Comparison of ENCODE assay signal across 11 cellular contexts in genomic region chr7:117399820-117400422, GRCh38. TPM values are rescaled to one million over a fixed set of nuclear protein-coding genes. Genes with fewer than 3 reads are reported as not detected.
DNase-seq lines count a peak whose midpoint lies in the region; ATAC-seq, FAIRE-seq and TF ChIP-seq lines count a peak whose summit lies in the region.
"Had no signal": no experiment of that assay in that cellular context is flagged by ENCODE, and none has a peak within 500 bp of the region (broad histone marks: within the 10 kb centered on the region; RNA-seq: fewer than 3 reads in every experiment).

No MANE protein-coding gene starts in this region.

- H3K4me1 ChIP-seq in SK-N-SH (ENCODE audit: control insufficient read depth in 1 of 2, insufficient read depth in 2 of 2, low read depth in 1 of 2, low read length in 1 of 2), result no peaks in the 10 kb centered on the region

- DNase-seq in AG10803 (ENCODE audit: low read depth) (no peak), GM20000 (ENCODE audit: low spot score) (peak; percentile 13), SK-N-SH (no peak), omental fat pad (ENCODE audit: low spot score) (no peak), GM12891 (ENCODE audit: insufficient read length, low spot score) (no peak), GDM1 (lab: John Stamatoyannopoulos, UW) (no peak)

- no peaks in the 10 kb centered on the region for H3K36me3 ChIP-seq in SK-N-SH (replicated peaks in 1 of 2; ENCODE audit: control insufficient read depth in 1 of 2, insufficient read depth in 2 of 2, low read length in 1 of 2)

- CTCF ChIA-PET in SK-N-SH (lab: Yijun Ruan, JAX), result interaction anchor here (0.5 to 3.4 kb wide), 15 partner anchors 10 to 470 kb away, joined by 3 to 11 read pairs (median 3); no protein-coding TSS in a partner anchor

- H3K9ac ChIP-seq in SK-N-SH, result no peak overlapping the region

- no peak for ATAC-seq in omental fat pad (ENCODE audit: low FRiP score)
- ATAC-seq in GM18909 (IDR thresholded peaks at IDR 0.05; ENCODE audit: poor library complexity, unreplicated experiment), result no peak

- no peak overlapping the region for H3K4me2 ChIP-seq in SK-N-SH

- no peaks in the 10 kb centered on the region for H3K79me2 ChIP-seq in SK-N-SH (ENCODE audit: insufficient read depth)

- TF ChIP-seq CTCF in AG10803 (conservative IDR thresholded peaks at IDR 0.05; ENCODE audit: low read length), result peak; percentile 54
- peak; percentile 3 for TF ChIP-seq CTCF in GM20000 (IDR thresholded peaks at IDR 0.05; ENCODE audit: extremely low read depth, missing control alignments)
- TF ChIP-seq CTCF in SK-N-SH (IDR thresholded peaks at IDR 0.05), result peak; percentile 78
- no peak for TF ChIP-seq CTCF in omental fat pad (IDR thresholded peaks at IDR 0.05)

- H4K20me1 ChIP-seq in SK-N-SH (ENCODE audit: insufficient read depth), result no peaks in the 10 kb centered on the region

- no peak overlapping the region for H2AFZ ChIP-seq in SK-N-SH (ENCODE audit: low read depth)

- no peak overlapping the region for H3K4me3 ChIP-seq in AG10803 (ENCODE audit: low read length)
- no peak overlapping the region for H3K4me3 ChIP-seq in SK-N-SH (ENCODE audit: low read depth in 2 of 2, low read length in 1 of 2)

- peak; percentile 56 for TF ChIP-seq RAD21 in SK-N-SH (IDR thresholded peaks at IDR 0.05; ENCODE audit: low read length)

- H3K9me3 ChIP-seq in SK-N-SH, result no peaks in the 10 kb centered on the region

- no peaks in the 10 kb centered on the region for H3F3A ChIP-seq in SK-N-SH (replicated peaks; ENCODE audit: insufficient read depth)

- FAIRE-seq in islet of Langerhans (lab: Jason Lieb, UNC) (peak; percentile 97), GM12891 (lab: Jason Lieb, UNC) (no peak)

- no peaks in the 10 kb centered on the region for H3K9me2 ChIP-seq in SK-N-SH

- TF ChIP-seq EP300 in SK-N-SH (IDR thresholded peaks at IDR 0.05; ENCODE audit: borderline replicate concordance in 1 of 2, low read depth in 1 of 2, low read length in 1 of 2), result no peak

- H3K27ac ChIP-seq in SK-N-SH (ENCODE audit: low read depth in 2 of 2, low read length in 1 of 2), result no peak overlapping the region
- H3K27ac ChIP-seq: HL-60 had no signal

- POLR2A ChIA-PET in SK-N-SH (lab: Yijun Ruan, JAX), result no interaction called here

- H3K27me3 ChIP-seq in SK-N-SH (ENCODE audit: insufficient read depth), result peaks cover 30% of the 10 kb centered on the region

- WGBS in SK-N-SH (ENCODE audit: low lambda C conversion rate), result 1% methylated on average over 4 of the region's 4 CpGs

- no peak for TF ChIP-seq POLR2A in GM12891 (IDR thresholded peaks at IDR 0.05; ENCODE audit: low read depth, low read length)

TF ChIP-seq in SK-N-SH, 30 proteins besides CTCF, POLR2A, EP300 and RAD21:
- TF ChIP-seq MEF2A (IDR thresholded peaks at IDR 0.05; ENCODE audit: borderline replicate concordance, low read depth) (no peak), SMC3 (IDR thresholded peaks at IDR 0.05; ENCODE audit: low read depth, low read length) (peak; percentile 9; the same call in 1 of the 2 replicates), RFX5 (IDR thresholded peaks at IDR 0.05; ENCODE audit: low read length) (no peak)

TF ChIP-seq in GM12891, 5 proteins besides CTCF, POLR2A, EP300 and RAD21:
- no peak for TF ChIP-seq PAX5 (IDR thresholded peaks at IDR 0.05; ENCODE audit: insufficient read depth, low read length, severe bottlenecking)
- no peak for TF ChIP-seq SPI1 (IDR thresholded peaks at IDR 0.05; ENCODE audit: low read depth, low read length)
- TF ChIP-seq POU2F2 (IDR thresholded peaks at IDR 0.05; ENCODE audit: low read depth, low read length), result no peak
- TF ChIP-seq POLR2AphosphoS5 (IDR thresholded peaks at IDR 0.05; ENCODE audit: low read depth, low read length), result no peak
- TF ChIP-seq TAF1 (IDR thresholded peaks at IDR 0.05; ENCODE audit: low read depth, low read length), result no peak

RNA-seq across cellular contexts. Expression of gene ASZ1, which starts 27.4 kb away (rescaled TPM):
- polyA plus RNA-seq in SK-N-SH (2012; rRNA removed), result not detected in 2 replicates
- not detected in 2 replicates for polyA plus RNA-seq in SK-N-SH (2012; cell fraction: cytosol; rRNA removed)
- polyA plus RNA-seq in SK-N-SH (2012; cell fraction: nucleus; rRNA removed), result not detected in 2 replicates
- not detected for total RNA-seq in omental fat pad
- polyA plus RNA-seq in GM12891 (2012; ENCODE audit: low read depth, missing spikeins), result not detected
- total RNA-seq: pulmonary artery endothelial cell, urinary bladder had no signal
- polyA plus RNA-seq: urinary bladder had no signal

Comparison
In these comparisons a context has a peak if more than half of its experiments do, and no peak if none do; other contexts are left out.
1. CTCF ChIP-seq: peak in AG10803 (single experiment), GM20000 (single experiment) and SK-N-SH (single experiment); none in omental fat pad (0 of 3).